ENCODE assay signal across 8 cellular contexts in genomic region chr4:47914219-47914925, GRCh38. TPM values are rescaled to one million over a fixed set of nuclear protein-coding genes. Genes with fewer than 3 reads are reported as not detected.
DNase-seq lines count a peak whose midpoint lies in the region; ATAC-seq and TF ChIP-seq lines count a peak whose summit lies in the region.

Gene NFXL1 (minus strand): TSS chr4:47914583. CDS start chr4:47914203, 380 bp downstream.

- H3K9me3 ChIP-seq in mucosa of descending colon = no peaks in the 10 kb centered on the region

- intact Hi-C loops in mucosa of descending colon (cut with DNase I, micrococcal nuclease) = no loop called here

- no peaks in the 10 kb centered on the region for H3K4me1 ChIP-seq in mucosa of descending colon (ENCODE audit: low read depth)

- H3K4me3 ChIP-seq in epithelial cell of proximal tubule (ENCODE audit: low read depth, low read length) = peak within 1 kb of the TSS; percentile 99
- H3K4me3 ChIP-seq in mucosa of descending colon = peak within 1 kb of the TSS; percentile 79

- DNase-seq in DMS153 treated with DMSO at 0.1 percent for 48 hours (lab: John Stamatoyannopoulos, UW; ENCODE audit: unreplicated experiment) (peak; percentile 55), OCI-M2 (lab: John Stamatoyannopoulos, UW; ENCODE audit: unreplicated experiment) (peak; percentile 44), activated T-cell treated with anti-CD3 and anti-CD28 coated beads for 4 hours (peak; percentile 95), epithelial cell of proximal tubule (ENCODE audit: low read depth) (peak; percentile 50), mucosa of descending colon (peak; percentile 98 to 99 (median 98))
- DNase-seq in stimulated activated CD8-positive, alpha-beta memory T cell treated with anti-CD3 and anti-CD28 coated beads, Interleukin-4, amount 100 ng/mL, for 1 hour (ENCODE audit: low read depth in 2 of 2, low spot score in 1 of 2) = peak; percentile 88 to 92

- ATAC-seq in GM21619 (IDR thresholded peaks at IDR 0.05; ENCODE audit: unreplicated experiment) (peak; percentile 96), mucosa of descending colon (peak; percentile 99)

- TF ChIP-seq EP300 in Ishikawa (IDR thresholded peaks at IDR 0.05; ENCODE audit: borderline replicate concordance) = no peak

- no peak for TF ChIP-seq RAD21 in Ishikawa (IDR thresholded peaks at IDR 0.05; ENCODE audit: low read depth)

- H3K36me3 ChIP-seq in mucosa of descending colon (ENCODE audit: low read depth) = no peaks in the 10 kb centered on the region

- TF ChIP-seq CTCF in epithelial cell of proximal tubule (conservative IDR thresholded peaks at IDR 0.05; ENCODE audit: low read depth, low read length) (no peak), mucosa of descending colon (IDR thresholded peaks at IDR 0.05) (no peak)

TF ChIP-seq in Ishikawa, 13 proteins besides CTCF, POLR2A, EP300 and RAD21:
- peak; percentile 91 for TF ChIP-seq MAX (IDR thresholded peaks at IDR 0.05)
- TF ChIP-seq CREB1 (IDR thresholded peaks at IDR 0.05; ENCODE audit: low read depth) = peak; percentile 61
- peak; percentile 68 for TF ChIP-seq TAF1 (IDR thresholded peaks at IDR 0.05; ENCODE audit: low read depth)
- no peak; the same call in 1 of the 2 replicates for TF ChIP-seq EGR1 (IDR thresholded peaks at IDR 0.05)
- TF ChIP-seq NFIC (IDR thresholded peaks at IDR 0.05) = peak; percentile 47
- no peak; the same call in 1 of the 2 replicates for TF ChIP-seq YY1 (IDR thresholded peaks at IDR 0.05; ENCODE audit: low read depth)
- TF ChIP-seq REST (IDR thresholded peaks at IDR 0.05; ENCODE audit: low read depth) = no peak
- TF ChIP-seq USF1 (IDR thresholded peaks at IDR 0.05) = peak; percentile 79
- peak; percentile 38; the same call in 1 of the 2 replicates for TF ChIP-seq TEAD4 (IDR thresholded peaks at IDR 0.05)
- 0 out of 2 replicates have a peak, but pooled peaks have one; percentile 12 for TF ChIP-seq ZBTB7A (IDR thresholded peaks at IDR 0.05; ENCODE audit: low read depth)
- peak; percentile 73 for TF ChIP-seq TCF12 (IDR thresholded peaks at IDR 0.05; ENCODE audit: low read depth)

RNA-seq across cellular contexts. Expression of gene NFXL1, which starts in this region (rescaled TPM):
- total RNA-seq in epithelial cell of proximal tubule (10.4 and 10.6 TPM in 2 replicates), mucosa of descending colon (10 to 100 TPM; 12.0 to 14.1 (median 12.0) TPM)

Comparison
In these comparisons a context has a peak if more than half of its experiments do, and no peak if none do; other contexts are left out.
1. Peak in every context shown above with its lines: DNase-seq, ATAC-seq and H3K4me3 ChIP-seq.
2. DNase-seq: peak in every context shown above with its lines; median percentile 98 in mucosa of descending colon; 95 in activated T-cell treated with anti-CD3 and anti-CD28 coated beads for 4 hours; 90 in stimulated activated CD8-positive, alpha-beta memory T cell treated with anti-CD3 and anti-CD28 coated beads, Interleukin-4, amount 100 ng/mL, for 1 hour; 55 in DMS153 treated with DMSO at 0.1 percent for 48 hours; 50 in epithelial cell of proximal tubule; 44 in OCI-M2.